1 cellular context compared by ENCODE assay signal in genomic region chr3:166052440-166052839, GRCh38.
TF ChIP-seq lines count a peak whose summit lies in the region.

No MANE protein-coding gene starts in this region.

TF ChIP-seq in GM23338, 12 proteins besides CTCF, POLR2A, EP300 and RAD21 (continued from another document):
- no peak for TF ChIP-seq REST (IDR thresholded peaks at IDR 0.05; ENCODE audit: unreplicated experiment)
- no peak for TF ChIP-seq POLR2AphosphoS5 (IDR thresholded peaks at IDR 0.05; ENCODE audit: low read depth)
- no peak for TF ChIP-seq ZNF114 (CRISPR knock-in tag; IDR thresholded peaks at IDR 0.05)
- TF ChIP-seq EZH2 (IDR thresholded peaks at IDR 0.05; ENCODE audit: low read depth, unreplicated experiment) = no peak
- TF ChIP-seq STAT1 (IDR thresholded peaks at IDR 0.05; ENCODE audit: unreplicated experiment) = no peak
- no peak for TF ChIP-seq NANOG (IDR thresholded peaks at IDR 0.05; ENCODE audit: borderline replicate concordance)
- no peak for TF ChIP-seq ZNF462 (CRISPR knock-in tag; IDR thresholded peaks at IDR 0.05)
